1 cellular context compared by ENCODE assay signal in genomic region chr17:81908793-81909192, GRCh38.
TF ChIP-seq lines count a peak whose summit lies in the region.

No MANE protein-coding gene starts in this region.

TF ChIP-seq in HepG2, 621 proteins besides CTCF, POLR2A, EP300 and RAD21:
- TF ChIP-seq PHF20 (CRISPR knock-in tag; IDR thresholded peaks at IDR 0.05) (0 out of 2 replicates have a peak, but pooled peaks have one; percentile 24), GABPB1 (CRISPR knock-in tag; IDR thresholded peaks at IDR 0.05) (0 out of 2 replicates have a peak, but pooled peaks have one; percentile 6), SMARCE1 (IDR thresholded peaks at IDR 0.05; ENCODE audit: borderline replicate concordance) (no peak), IKZF5 (CRISPR knock-in tag; IDR thresholded peaks at IDR 0.05) (peak; percentile 9; the same call in 1 of the 2 replicates)
